12 cellular contexts compared by ENCODE assay signal in the genomic region with DNA sequence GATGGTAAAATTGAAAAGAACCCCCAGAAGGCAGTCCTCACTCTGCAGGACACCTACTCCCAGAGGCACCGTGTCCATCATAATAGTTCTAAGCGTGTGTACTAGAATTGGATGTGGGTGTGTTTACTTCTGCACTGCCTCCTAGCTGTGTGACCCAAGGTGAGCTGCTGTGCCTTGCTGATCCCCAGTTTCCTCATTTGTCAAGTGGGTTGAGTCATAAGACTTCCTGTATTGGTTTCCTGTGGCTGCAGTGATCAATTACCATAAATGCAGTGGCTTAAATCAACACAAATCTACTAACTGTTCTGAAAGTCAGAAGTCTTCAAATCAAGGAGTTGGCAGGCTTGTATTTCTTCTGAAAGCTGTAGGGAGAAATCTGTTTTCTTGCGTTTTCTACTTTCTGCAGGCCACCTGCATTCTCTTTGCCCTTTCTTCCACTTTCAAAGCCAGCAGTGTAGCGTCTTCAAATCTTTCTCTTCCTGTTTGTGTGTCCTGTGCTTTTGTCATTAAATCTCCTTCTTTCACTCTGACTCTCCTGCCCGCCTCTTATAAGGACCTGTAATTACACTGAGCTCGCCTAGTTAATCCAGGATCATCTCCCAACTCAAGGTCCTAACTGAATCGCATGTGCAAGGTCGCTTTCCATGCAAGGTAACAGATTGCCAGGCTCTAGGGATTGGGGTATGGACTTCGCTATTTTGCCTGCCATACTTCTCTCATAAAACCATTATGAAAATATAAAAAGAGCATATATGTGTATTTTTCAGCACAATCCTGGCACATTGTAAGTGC. TPM values are rescaled to one million over a fixed set of nuclear protein-coding genes. Genes with fewer than 3 reads are reported as not detected.
DNase-seq lines count a peak whose midpoint lies in the region; ATAC-seq and TF ChIP-seq lines count a peak whose summit lies in the region.
"Had no signal": no experiment of that assay in that cellular context is flagged by ENCODE, and none has a peak within 500 bp of the region (broad histone marks: within the 10 kb centered on the region; RNA-seq: fewer than 3 reads in every experiment).

No MANE protein-coding gene starts in this region.

- H3K36me3 Mint-ChIP-seq in nephron progenitor cell (ENCODE audit: low read depth) = peaks cover 31% of the 10 kb centered on the region

- H3K27ac Mint-ChIP-seq in nephron progenitor cell = peak overlapping the region; percentile 85

- H3K9me3 ChIP-seq in left ventricle myocardium inferior (replicated peaks) = peaks cover 9% of the 10 kb centered on the region
- H3K9me3 ChIP-seq: tibial nerve had no signal

- no peaks in the 10 kb centered on the region for H3K27me3 ChIP-seq in left ventricle myocardium inferior (ENCODE audit: low read depth)
- H3K27me3 ChIP-seq: tibial nerve had no signal

- H3K27ac ChIP-seq in left ventricle myocardium inferior (replicated peaks) = no peak overlapping the region
- H3K27ac ChIP-seq: A549, tibial nerve had no signal

- intact Hi-C loops in left ventricle myocardium inferior (cut with micrococcal nuclease) = no loop called here

- DNase-seq in NOMO-1 treated with DMSO at 0.1 percent for 48 hours (lab: John Stamatoyannopoulos, UW; ENCODE audit: unreplicated experiment) (peak; percentile 23), NOMO-1 treated with dmso at 0.1 percent for 144 hours (lab: John Stamatoyannopoulos, UW; ENCODE audit: unreplicated experiment) (no peak), nephron progenitor cell (no peak), left ventricle myocardium inferior (no peak), activated gamma-delta T cell (lab: John Stamatoyannopoulos, UW) (no peak), HuH-7.5 (ENCODE audit: low spot score) (no peak)
- DNase-seq in activated CD4-positive, alpha-beta T cell treated with anti-CD3 and anti-CD28 coated beads, Interleukin-2, amount 50 U/mL, for 4 hours = peak; percentile 6 to 12
- DNase-seq: caudate nucleus, Karpas-422 had no signal

- TF ChIP-seq CTCF in nephron progenitor cell (IDR thresholded peaks at IDR 0.05) (no peak), left ventricle myocardium inferior (IDR thresholded peaks at IDR 0.05; ENCODE audit: borderline replicate concordance) (no peak)

- H3K4me3 Mint-ChIP-seq in nephron progenitor cell = no peak overlapping the region

- H3K4me1 ChIP-seq in left ventricle myocardium inferior = peaks cover 13% of the 10 kb centered on the region
- H3K4me1 ChIP-seq: A549 had no signal

- no peaks in the 10 kb centered on the region for H3K36me3 ChIP-seq in left ventricle myocardium inferior
- H3K36me3 ChIP-seq: tibial nerve had no signal

- peaks cover 13% of the 10 kb centered on the region for H3K9me3 Mint-ChIP-seq in nephron progenitor cell

- peaks cover 49% of the 10 kb centered on the region for H3K4me1 Mint-ChIP-seq in nephron progenitor cell

- peak; percentile 50 for ATAC-seq in HG03196 (IDR thresholded peaks at IDR 0.05; ENCODE audit: unreplicated experiment)
- ATAC-seq: A549 had no signal

- no peaks in the 10 kb centered on the region for H3K27me3 Mint-ChIP-seq in nephron progenitor cell (ENCODE audit: low read depth, poor library complexity)

- no peak overlapping the region for H3K4me3 ChIP-seq in left ventricle myocardium inferior
- H3K4me3 ChIP-seq: A549, tibial nerve had no signal

RNA-seq across cellular contexts. Expression of a gene that starts 59.0 kb away (rescaled TPM):
- total RNA-seq in left ventricle myocardium inferior = 15.1 TPM

Comparison
In these comparisons a context has a peak if more than half of its experiments do, and no peak if none do; other contexts are left out.
1. DNase-seq: peak in NOMO-1 treated with DMSO at 0.1 percent for 48 hours (single experiment) and activated CD4-positive, alpha-beta T cell treated with anti-CD3 and anti-CD28 coated beads, Interleukin-2, amount 50 U/mL, for 4 hours (2 of 2); none in NOMO-1 treated with dmso at 0.1 percent for 144 hours (single experiment), nephron progenitor cell (single experiment), left ventricle myocardium inferior (single experiment), activated gamma-delta T cell (single experiment) and HuH-7.5 (single experiment).